In genomic region chr4:18698119-18698883, GRCh38 we compare ENCODE assay signal across 1 cellular context.
TF ChIP-seq lines count a peak whose summit lies in the region.

No MANE protein-coding gene starts in this region.

TF ChIP-seq in WTC11, 78 proteins besides CTCF, POLR2A, EP300 and RAD21 (continued from another document):
- TF ChIP-seq, protein P1, sequence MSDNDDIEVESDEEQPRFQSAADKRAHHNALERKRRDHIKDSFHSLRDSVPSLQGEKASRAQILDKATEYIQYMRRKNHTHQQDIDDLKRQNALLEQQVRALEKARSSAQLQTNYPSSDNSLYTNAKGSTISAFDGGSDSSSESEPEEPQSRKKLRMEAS (CRISPR knock-in tag; IDR thresholded peaks at IDR 0.05), result no peak
- no peak for TF ChIP-seq FOXJ3 (CRISPR knock-in tag; IDR thresholded peaks at IDR 0.05; ENCODE audit: borderline replicate concordance)
- TF ChIP-seq NR3C1 (CRISPR knock-in tag; conservative IDR thresholded peaks at IDR 0.05; ENCODE audit: low read depth), result no peak
- TF ChIP-seq AFF4 (CRISPR knock-in tag; IDR thresholded peaks at IDR 0.05; ENCODE audit: borderline replicate concordance), result no peak
